In the genomic region with DNA sequence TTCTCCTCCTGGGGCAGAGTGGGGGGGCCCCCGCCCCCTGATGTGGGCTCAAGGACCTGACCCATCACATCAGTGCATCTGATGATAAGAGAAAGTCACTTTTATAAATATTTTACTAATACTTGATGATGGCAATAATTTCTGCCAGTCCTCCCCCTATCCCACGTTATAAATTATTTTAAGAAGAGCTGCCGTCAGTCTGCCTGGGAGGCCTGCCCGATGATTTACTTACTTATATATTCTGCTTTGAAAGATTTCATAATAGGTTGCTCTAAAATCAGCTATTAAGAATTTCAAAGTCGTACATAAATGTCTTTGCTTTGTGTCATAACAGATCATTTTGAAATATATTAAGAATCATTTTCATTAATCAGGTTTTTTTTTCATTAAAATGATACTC, we compare ENCODE assay signal across 2 cellular contexts.
"Had no signal": no experiment of that assay in that cellular context is flagged by ENCODE, and none has a peak within 500 bp of the region (broad histone marks: within the 10 kb centered on the region; RNA-seq: fewer than 3 reads in every experiment).

No MANE protein-coding gene starts in this region.

- DNase-seq: GDM1, GF-D8 had no signal
